Comparison of ENCODE assay signal across 9 cellular contexts in the genomic region with DNA sequence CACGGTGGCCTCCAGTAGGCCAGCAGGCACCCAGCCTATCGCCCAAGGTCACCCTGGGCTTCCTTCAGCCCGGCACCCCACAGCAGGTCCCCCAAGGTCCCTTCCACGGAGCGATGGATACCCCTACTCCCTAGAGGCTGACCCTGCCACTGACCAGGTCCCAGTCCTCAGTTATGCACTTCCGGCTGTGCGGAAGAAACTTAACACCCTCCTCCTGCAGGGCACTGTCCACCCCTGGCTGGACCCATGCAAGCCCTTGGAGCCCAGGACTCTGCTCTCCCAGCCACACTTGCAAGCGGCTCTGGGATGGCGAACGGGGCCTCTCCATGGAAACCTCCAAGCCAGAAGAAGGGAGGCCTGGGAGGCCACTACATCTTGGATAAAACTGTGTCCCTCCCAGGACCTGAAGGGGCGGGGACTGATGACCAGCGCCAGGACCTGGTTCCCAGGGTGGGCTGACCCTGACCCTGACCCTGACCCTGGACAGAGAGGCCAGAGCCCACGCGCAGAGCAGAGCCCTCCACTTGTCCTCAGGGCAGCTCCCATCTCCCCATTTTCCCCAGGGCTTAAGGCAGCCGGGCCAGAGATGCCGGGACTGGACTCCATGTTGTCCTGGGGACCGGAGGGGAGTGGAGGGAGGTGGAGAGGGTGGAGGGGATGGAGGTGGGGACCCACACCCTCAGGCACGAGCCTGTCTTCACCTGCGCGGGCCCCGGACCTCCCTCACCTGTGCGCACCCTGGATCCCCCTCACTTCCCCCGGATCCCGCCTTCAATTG. TPM values are rescaled to one million over a fixed set of nuclear protein-coding genes. Genes with fewer than 3 reads are reported as not detected.
DNase-seq lines count a peak whose midpoint lies in the region; ATAC-seq and TF ChIP-seq lines count a peak whose summit lies in the region.
"Had no signal": no experiment of that assay in that cellular context is flagged by ENCODE, and none has a peak within 500 bp of the region (broad histone marks: within the 10 kb centered on the region; RNA-seq: fewer than 3 reads in every experiment).

No MANE protein-coding gene starts in this region.

- H3K27me3 Mint-ChIP-seq in effector memory CD8-positive, alpha-beta T cell, result no peaks in the 10 kb centered on the region

- no peaks in the 10 kb centered on the region for H3K9me3 Mint-ChIP-seq in effector memory CD8-positive, alpha-beta T cell

- peaks cover 11% of the 10 kb centered on the region for H3K36me3 Mint-ChIP-seq in effector memory CD8-positive, alpha-beta T cell (ENCODE audit: insufficient read depth)

- TF ChIP-seq RAD21 in neural cell (conservative IDR thresholded peaks at IDR 0.05), result no peak

- H3K27ac Mint-ChIP-seq in effector memory CD8-positive, alpha-beta T cell, result no peak overlapping the region

- H3K4me1 Mint-ChIP-seq in effector memory CD8-positive, alpha-beta T cell (ENCODE audit: low read depth in 2 of 2), result peaks cover 8 to 15% of the 10 kb centered on the region in 2 donors

- peaks cover 19 to 27% (median 25%) of the 10 kb centered on the region in 10 experiments for H3K4me1 ChIP-seq in BLaER1 treated with 17β-estradiol and CSF1 and Interleukin-3, amounts not matched to agents 10 nM and 100 nM

- TF ChIP-seq CTCF in LNCaP clone FGC (IDR thresholded peaks at IDR 0.05; ENCODE audit: control insufficient read depth, extremely low read depth, insufficient read depth), result no peak
- TF ChIP-seq CTCF in neural cell (IDR thresholded peaks at IDR 0.05; ENCODE audit: poor library complexity, severe bottlenecking), result no peak

- H4K20me1 ChIP-seq in BLaER1 treated with 17β-estradiol and CSF1 and Interleukin-3, amounts not matched to agents 10 nM and 100 nM, result peaks cover 0 to 36% (median 12%) of the 10 kb centered on the region in 11 experiments; a peak in 13 of 22 replicates
- H4K20me1 ChIP-seq in neural cell (ENCODE audit: insufficient read depth), result no peaks in the 10 kb centered on the region

- TF ChIP-seq EP300 in neural cell (conservative IDR thresholded peaks at IDR 0.05; ENCODE audit: poor library complexity, severe bottlenecking), result no peak

- H3K79me2 ChIP-seq in neural cell (replicated peaks; ENCODE audit: insufficient read depth, low read length), result peaks cover 14% of the 10 kb centered on the region

- H3K4me3 ChIP-seq in BLaER1 treated with 17β-estradiol and CSF1 and Interleukin-3, amounts not matched to agents 10 nM and 100 nM, result peak overlapping the region; percentile 86 to 98 (median 92)
- H3K4me3 ChIP-seq in LNCaP clone FGC (ENCODE audit: low read depth, low read length), result peak overlapping the region; percentile 72
- H3K4me3 ChIP-seq in neural cell (ENCODE audit: low read length), result peak overlapping the region; percentile 92

- DNase-seq in LNCaP clone FGC (ENCODE audit: low read depth) (no peak), SHP77 (lab: John Stamatoyannopoulos, UW) (no peak), NCI-H2227 treated with DMSO at 0.1 percent for 48 hours (lab: John Stamatoyannopoulos, UW) (no peak), medulla oblongata (ENCODE audit: extremely low spot score) (no peak)
- DNase-seq in effector memory CD8-positive, alpha-beta T cell, result no peak

- no peaks in the 10 kb centered on the region for H3K9me2 ChIP-seq in neural cell (ENCODE audit: insufficient read depth, low read length)

- no peaks in the 10 kb centered on the region for H3F3A ChIP-seq in neural cell (ENCODE audit: insufficient read depth, low read length, poor library complexity, severe bottlenecking)

- no peak for ATAC-seq in effector memory CD8-positive, alpha-beta T cell (replicated peaks)
- no peak for ATAC-seq in GM19324 (IDR thresholded peaks at IDR 0.05; ENCODE audit: low FRiP score, unreplicated experiment)

- H3K9ac ChIP-seq in BLaER1 treated with 17β-estradiol and CSF1 and Interleukin-3, amounts not matched to agents 10 nM and 100 nM, result peak overlapping the region; percentile 80 to 90 (median 83)
- H3K9ac ChIP-seq in neural cell (ENCODE audit: low read length), result peak overlapping the region; percentile 71

- H3K4me3 Mint-ChIP-seq in effector memory CD8-positive, alpha-beta T cell, result peak overlapping the region; percentile 75 to 81

- no peaks in the 10 kb centered on the region for H3K27me3 ChIP-seq in BLaER1 treated with 17β-estradiol and CSF1 and Interleukin-3, amounts not matched to agents 10 nM and 100 nM
- no peaks in the 10 kb centered on the region for H3K27me3 ChIP-seq in neural cell (ENCODE audit: insufficient read depth, low read depth, low read length)

- no peak overlapping the region for H2AFZ ChIP-seq in neural cell (ENCODE audit: low read depth, low read length)

- peak overlapping the region; percentile 97 to 100 (median 99) for H3K4me2 ChIP-seq in BLaER1 treated with 17β-estradiol and CSF1 and Interleukin-3, amounts not matched to agents 10 nM and 100 nM
- peak overlapping the region; percentile 84 for H3K4me2 ChIP-seq in neural cell (ENCODE audit: low read length)

- peak overlapping the region; percentile 24 to 74 (median 66); a peak in 20 of 22 replicates for H3K27ac ChIP-seq in BLaER1 treated with 17β-estradiol and CSF1 and Interleukin-3, amounts not matched to agents 10 nM and 100 nM
- no peak overlapping the region for H3K27ac ChIP-seq in neural cell (ENCODE audit: low read length)
- H3K27ac ChIP-seq: epithelial cell of prostate had no signal

- H3K36me3 ChIP-seq in BLaER1 treated with 17β-estradiol and CSF1 and Interleukin-3, amounts not matched to agents 10 nM and 100 nM, result peaks cover 0 to 32% (median 27%) of the 10 kb centered on the region in 11 experiments; a peak in 20 of 22 replicates
- H3K36me3 ChIP-seq in neural cell (ENCODE audit: insufficient read depth, low read length), result no peaks in the 10 kb centered on the region

- peaks cover 0 to 6% (median 4%) of the 10 kb centered on the region in 11 experiments; a peak in 10 of 22 replicates for H3K9me3 ChIP-seq in BLaER1 treated with 17β-estradiol and CSF1 and Interleukin-3, amounts not matched to agents 10 nM and 100 nM (replicated peaks in 1 of 11)
- no peaks in the 10 kb centered on the region for H3K9me3 ChIP-seq in neural cell (ENCODE audit: low read length)

TF ChIP-seq in neural cell, 6 proteins besides CTCF, POLR2A, EP300 and RAD21:
- TF ChIP-seq SMC3 (conservative IDR thresholded peaks at IDR 0.05; ENCODE audit: poor library complexity) (no peak), TAF1 (IDR thresholded peaks at IDR 0.05; ENCODE audit: low read depth) (no peak), MXI1 (conservative IDR thresholded peaks at IDR 0.05; ENCODE audit: poor library complexity, severe bottlenecking) (no peak), EZH2 (IDR thresholded peaks at IDR 0.05; ENCODE audit: borderline replicate concordance, insufficient read depth, low read length, poor library complexity, severe bottlenecking) (no peak), POLR2AphosphoS5 (IDR thresholded peaks at IDR 0.05) (no peak)
- TF ChIP-seq, protein P1, sequence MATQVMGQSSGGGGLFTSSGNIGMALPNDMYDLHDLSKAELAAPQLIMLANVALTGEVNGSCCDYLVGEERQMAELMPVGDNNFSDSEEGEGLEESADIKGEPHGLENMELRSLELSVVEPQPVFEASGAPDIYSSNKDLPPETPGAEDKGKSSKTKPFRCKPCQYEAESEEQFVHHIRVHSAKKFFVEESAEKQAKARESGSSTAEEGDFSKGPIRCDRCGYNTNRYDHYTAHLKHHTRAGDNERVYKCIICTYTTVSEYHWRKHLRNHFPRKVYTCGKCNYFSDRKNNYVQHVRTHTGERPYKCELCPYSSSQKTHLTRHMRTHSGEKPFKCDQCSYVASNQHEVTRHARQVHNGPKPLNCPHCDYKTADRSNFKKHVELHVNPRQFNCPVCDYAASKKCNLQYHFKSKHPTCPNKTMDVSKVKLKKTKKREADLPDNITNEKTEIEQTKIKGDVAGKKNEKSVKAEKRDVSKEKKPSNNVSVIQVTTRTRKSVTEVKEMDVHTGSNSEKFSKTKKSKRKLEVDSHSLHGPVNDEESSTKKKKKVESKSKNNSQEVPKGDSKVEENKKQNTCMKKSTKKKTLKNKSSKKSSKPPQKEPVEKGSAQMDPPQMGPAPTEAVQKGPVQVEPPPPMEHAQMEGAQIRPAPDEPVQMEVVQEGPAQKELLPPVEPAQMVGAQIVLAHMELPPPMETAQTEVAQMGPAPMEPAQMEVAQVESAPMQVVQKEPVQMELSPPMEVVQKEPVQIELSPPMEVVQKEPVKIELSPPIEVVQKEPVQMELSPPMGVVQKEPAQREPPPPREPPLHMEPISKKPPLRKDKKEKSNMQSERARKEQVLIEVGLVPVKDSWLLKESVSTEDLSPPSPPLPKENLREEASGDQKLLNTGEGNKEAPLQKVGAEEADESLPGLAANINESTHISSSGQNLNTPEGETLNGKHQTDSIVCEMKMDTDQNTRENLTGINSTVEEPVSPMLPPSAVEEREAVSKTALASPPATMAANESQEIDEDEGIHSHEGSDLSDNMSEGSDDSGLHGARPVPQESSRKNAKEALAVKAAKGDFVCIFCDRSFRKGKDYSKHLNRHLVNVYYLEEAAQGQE (IDR thresholded peaks at IDR 0.05; ENCODE audit: borderline replicate concordance), result no peak

RNA-seq across cellular contexts. Expression of a gene that starts 0.7 kb away (rescaled TPM):
- polyA plus RNA-seq in neural cell, result 21.3 and 33.0 TPM in 2 replicates
- polyA minus RNA-seq in neural cell, result 25.6 and 32.9 TPM in 2 replicates

RNA-seq across cellular contexts. Expression of a gene that starts 16.8 kb away (rescaled TPM):
- 50.0 and 60.3 TPM in 2 replicates for polyA plus RNA-seq in neural cell
- 24.0 and 34.8 TPM in 2 replicates for polyA minus RNA-seq in neural cell

RNA-seq across cellular contexts. Expression of a gene that starts 17.1 kb away (rescaled TPM):
- 76.4 and 90.2 TPM in 2 replicates for polyA plus RNA-seq in neural cell
- polyA minus RNA-seq in neural cell, result 27.1 and 36.5 TPM in 2 replicates

RNA-seq across cellular contexts. Expression of a gene that starts 56.0 kb away (rescaled TPM):
- 11.1 and 11.8 TPM in 2 replicates for polyA plus RNA-seq in neural cell
- polyA minus RNA-seq in neural cell, result 12.5 and 12.7 TPM in 2 replicates

RNA-seq across cellular contexts. Expression of a gene that starts 56.7 kb away (rescaled TPM):
- not detected in 2 replicates for polyA plus RNA-seq in neural cell
- polyA minus RNA-seq in neural cell, result not detected in 2 replicates
